In the genomic region with DNA sequence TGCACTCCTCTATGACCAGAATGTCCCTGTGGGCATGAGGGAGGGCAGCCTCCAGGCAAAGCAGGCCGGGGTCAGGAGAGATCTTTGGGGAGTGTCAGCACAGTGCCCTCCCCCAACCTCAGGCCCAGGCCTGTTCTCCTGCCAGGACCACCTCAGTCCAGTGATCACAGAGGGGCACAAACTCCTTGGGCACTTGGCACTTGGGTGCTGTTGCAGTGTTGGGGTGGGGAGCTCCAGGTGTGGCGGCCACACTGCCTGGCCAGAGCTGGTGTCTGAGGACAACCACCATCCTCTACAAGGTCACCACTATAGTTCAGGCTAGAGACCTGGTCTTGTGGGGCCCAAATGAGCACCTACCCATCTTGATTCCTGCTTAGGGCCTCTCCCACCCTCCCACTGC, we compare ENCODE assay signal across 23 cellular contexts. TPM values are rescaled to one million over a fixed set of nuclear protein-coding genes. Genes with fewer than 3 reads are reported as not detected.
DNase-seq lines count a peak whose midpoint lies in the region; ATAC-seq and TF ChIP-seq lines count a peak whose summit lies in the region.
"Had no signal": no experiment of that assay in that cellular context is flagged by ENCODE, and none has a peak within 500 bp of the region (broad histone marks: within the 10 kb centered on the region; RNA-seq: fewer than 3 reads in every experiment).

No MANE protein-coding gene starts in this region.

- no peak overlapping the region for H3K4me3 ChIP-seq in upper lobe of right lung
- H3K4me3 ChIP-seq: K562 had no signal

- H3K27me3 Mint-ChIP-seq in activated CD8-positive, alpha-beta T cell treated with anti-CD3 and anti-CD28 coated beads, Interleukin-2, amount 10 ng/mL, durations not matched to agents 7 days and 5 days (ENCODE audit: low read depth), result peaks cover 18% of the 10 kb centered on the region
- peaks cover 2% of the 10 kb centered on the region for H3K27me3 Mint-ChIP-seq in activated CD8-positive, alpha-beta T cell treated with anti-CD3 and anti-CD28 coated beads for 36 hours

- no peaks in the 10 kb centered on the region for H3K36me3 Mint-ChIP-seq in activated CD8-positive, alpha-beta T cell treated with anti-CD3 and anti-CD28 coated beads, Interleukin-2, amount 10 ng/mL, durations not matched to agents 7 days and 5 days (ENCODE audit: low read depth)
- H3K36me3 Mint-ChIP-seq in activated CD8-positive, alpha-beta T cell treated with anti-CD3 and anti-CD28 coated beads for 36 hours (ENCODE audit: low read depth), result no peaks in the 10 kb centered on the region

- intact Hi-C loops in activated CD8-positive, alpha-beta T cell treated with anti-CD3 and anti-CD28 coated beads for 36 hours (cut with micrococcal nuclease), result no loop called here
- intact Hi-C loops in upper lobe of right lung (cut with DNase I), result no loop called here

- TF ChIP-seq CTCF in activated CD8-positive, alpha-beta T cell treated with anti-CD3 and anti-CD28 coated beads for 36 hours (IDR thresholded peaks at IDR 0.05), result no peak
- no peak for TF ChIP-seq CTCF in upper lobe of right lung (IDR thresholded peaks at IDR 0.05)

- H3K27ac Mint-ChIP-seq in activated CD8-positive, alpha-beta T cell treated with anti-CD3 and anti-CD28 coated beads, Interleukin-2, amount 10 ng/mL, durations not matched to agents 7 days and 5 days, result peak overlapping the region; percentile 39
- no peak overlapping the region for H3K27ac Mint-ChIP-seq in activated CD8-positive, alpha-beta T cell treated with anti-CD3 and anti-CD28 coated beads for 36 hours
- H3K27ac Mint-ChIP-seq: B cell had no signal

- H3K9me3 Mint-ChIP-seq in activated CD8-positive, alpha-beta T cell treated with anti-CD3 and anti-CD28 coated beads, Interleukin-2, amount 10 ng/mL, durations not matched to agents 7 days and 5 days (ENCODE audit: insufficient read depth), result no peaks in the 10 kb centered on the region
- no peaks in the 10 kb centered on the region for H3K9me3 Mint-ChIP-seq in activated CD8-positive, alpha-beta T cell treated with anti-CD3 and anti-CD28 coated beads for 36 hours

- no peak overlapping the region for H3K4me3 Mint-ChIP-seq in activated CD8-positive, alpha-beta T cell treated with anti-CD3 and anti-CD28 coated beads, Interleukin-2, amount 10 ng/mL, durations not matched to agents 7 days and 5 days
- H3K4me3 Mint-ChIP-seq in activated CD8-positive, alpha-beta T cell treated with anti-CD3 and anti-CD28 coated beads for 36 hours, result no peak overlapping the region
- H3K4me3 Mint-ChIP-seq: B cell had no signal

- peaks cover 21% of the 10 kb centered on the region for H3K4me1 Mint-ChIP-seq in activated CD8-positive, alpha-beta T cell treated with anti-CD3 and anti-CD28 coated beads, Interleukin-2, amount 10 ng/mL, durations not matched to agents 7 days and 5 days (ENCODE audit: low read depth)
- peaks cover 5% of the 10 kb centered on the region for H3K4me1 Mint-ChIP-seq in activated CD8-positive, alpha-beta T cell treated with anti-CD3 and anti-CD28 coated beads for 36 hours (ENCODE audit: low read depth)

- CTCF ChIA-PET in activated CD8-positive, alpha-beta T cell treated with anti-CD3 and anti-CD28 coated beads, Interleukin-2, amount 10 ng/mL, durations not matched to agents 7 days and 5 days (lab: Charles Lee), result interaction anchor here (1.0 kb wide), 1 partner anchor 15 kb away, joined by 3 read pairs; no protein-coding TSS in a partner anchor
- CTCF ChIA-PET in activated CD8-positive, alpha-beta T cell treated with anti-CD3 and anti-CD28 coated beads for 36 hours (lab: Charles Lee), result interaction anchor here (0.8 to 1.0 kb wide), 2 partner anchors 14 to 99 kb away, joined by 3 read pairs; no protein-coding TSS in a partner anchor

- H3K9me3 ChIP-seq in upper lobe of right lung, result no peaks in the 10 kb centered on the region

- POLR2A ChIA-PET in activated CD8-positive, alpha-beta T cell treated with anti-CD3 and anti-CD28 coated beads, Interleukin-2, amount 10 ng/mL, durations not matched to agents 7 days and 5 days (lab: Charles Lee), result no interaction called here
- POLR2A ChIA-PET in activated CD8-positive, alpha-beta T cell treated with anti-CD3 and anti-CD28 coated beads for 36 hours (lab: Charles Lee), result interaction anchor here (0.6 to 1.3 kb wide), 2 partner anchors 12 to 54 kb away, joined by 3 to 4 read pairs; no protein-coding TSS in a partner anchor

- H3K36me3 ChIP-seq in upper lobe of right lung, result no peaks in the 10 kb centered on the region

- H3K4me1 ChIP-seq in upper lobe of right lung, result peaks cover 21% of the 10 kb centered on the region

- H3K27me3 ChIP-seq in upper lobe of right lung, result no peaks in the 10 kb centered on the region

- ATAC-seq in activated CD8-positive, alpha-beta T cell treated with anti-CD3 and anti-CD28 coated beads, Interleukin-2, amount 10 ng/mL, durations not matched to agents 7 days and 5 days, result no peak
- no peak for ATAC-seq in activated CD8-positive, alpha-beta T cell treated with anti-CD3 and anti-CD28 coated beads for 36 hours
- no peak for ATAC-seq in upper lobe of right lung
- ATAC-seq: K562, PC-3 had no signal

- no peak for DNase-seq in activated CD8-positive, alpha-beta T cell treated with anti-CD3 and anti-CD28 coated beads, Interleukin-2, amount 10 ng/mL, durations not matched to agents 7 days and 5 days
- DNase-seq in activated CD8-positive, alpha-beta T cell treated with anti-CD3 and anti-CD28 coated beads for 36 hours, result no peak
- DNase-seq in caudate nucleus (lab: John Stamatoyannopoulos, UW) (no peak), mesenteric fat pad (ENCODE audit: low spot score) (peak; percentile 71), upper lobe of right lung (peak; percentile 48), cortex of kidney (lab: John Stamatoyannopoulos, UW) (no peak), NCI-H1105 treated with DMSO at 0.1 percent for 48 hours (lab: John Stamatoyannopoulos, UW) (no peak), HPDE6-E6E7 (ENCODE audit: extremely low spot score) (no peak)
- DNase-seq: DMS153; Kasumi-1; NCI-H1092 treated with DMSO at 0.1 percent for 48 hours; NCI-H1436 treated with DMSO at 0.1 percent for 48 hours; NCI-H187 treated with DMSO at 0.1 percent for 48 hours; NCI-H2171 treated with DMSO at 0.1 percent for 48 hours; NCI-H446; NCI-H524 treated with DMSO at 0.1 percent for 48 hours; NCI-H82; NK-92 treated with Interleukin-12 subunit alpha and Interleukin-12 subunit beta, amount 100 ng/mL, for 24 hours; PC-3 had no signal

- peak overlapping the region; percentile 4 for H3K27ac ChIP-seq in caudate nucleus (ENCODE audit: low read depth, low read length)
- H3K27ac ChIP-seq in upper lobe of right lung, result no peak overlapping the region
- H3K27ac ChIP-seq: 22Rv1 had no signal

RNA-seq across cellular contexts. Expression of gene SMPD3, which starts 37.2 kb away (rescaled TPM):
- total RNA-seq in activated CD8-positive, alpha-beta T cell treated with anti-CD3 and anti-CD28 coated beads, Interleukin-2, amount 10 ng/mL, durations not matched to agents 7 days and 5 days, result 10 to 100 TPM; 11.1 to 12.0 TPM
- total RNA-seq in activated CD8-positive, alpha-beta T cell treated with anti-CD3 and anti-CD28 coated beads for 36 hours, result under 1 TPM; 0.16 to 0.63 TPM
- total RNA-seq in mesenteric fat pad (0.58 TPM), upper lobe of right lung (5.6 TPM)
- total RNA-seq: H4, PC-3 had no signal

Comparison
In these comparisons a context has a peak if more than half of its experiments do, and no peak if none do; other contexts are left out.
1. DNase-seq: peak in mesenteric fat pad (single experiment) and upper lobe of right lung (single experiment); none in activated CD8-positive, alpha-beta T cell treated with anti-CD3 and anti-CD28 coated beads, Interleukin-2, amount 10 ng/mL, durations not matched to agents 7 days and 5 days (single experiment), activated CD8-positive, alpha-beta T cell treated with anti-CD3 and anti-CD28 coated beads for 36 hours (single experiment), caudate nucleus (0 of 61), cortex of kidney (single experiment), NCI-H1105 treated with DMSO at 0.1 percent for 48 hours (single experiment) and HPDE6-E6E7 (single experiment).